In the genomic region with DNA sequence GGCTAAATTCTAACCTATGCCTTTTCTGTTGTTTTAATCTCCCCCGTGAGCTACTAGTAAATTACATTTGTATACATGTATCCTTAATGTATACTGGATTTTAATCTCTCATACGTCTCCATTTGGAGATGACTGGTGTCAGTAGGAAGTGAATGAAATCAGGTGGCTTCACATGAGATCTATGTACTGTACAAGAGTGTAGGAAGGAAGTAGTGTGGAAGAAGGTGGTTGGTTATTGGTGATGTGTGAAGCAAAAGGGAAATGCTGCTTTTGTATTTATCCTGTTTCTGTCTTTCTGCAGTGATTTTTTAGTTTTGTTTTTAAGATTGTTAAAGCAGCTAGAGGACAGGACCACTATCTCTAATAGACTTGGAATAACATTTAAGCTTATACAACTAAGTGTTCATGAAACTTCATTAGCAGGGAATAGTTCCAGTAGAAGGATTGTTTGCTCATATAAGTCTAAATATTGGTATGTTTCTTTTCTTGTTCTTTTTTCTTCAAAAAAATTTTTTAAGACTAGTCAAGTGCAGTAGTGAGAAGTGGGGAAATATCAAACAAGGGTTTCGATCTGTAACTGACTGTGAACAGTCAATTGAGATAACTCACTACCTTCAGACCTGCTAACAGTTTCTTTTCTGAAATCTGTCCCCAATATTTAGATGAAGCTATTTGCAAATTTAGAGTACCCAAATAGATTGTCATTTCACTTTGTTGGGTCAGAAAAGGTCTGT, we compare ENCODE assay signal across 11 cellular contexts. TPM values are rescaled to one million over a fixed set of nuclear protein-coding genes. Genes with fewer than 3 reads are reported as not detected.
A peak's percentile ranks its signal among the peaks of the same experiment; 100 is the strongest.
DNase-seq lines count a peak whose midpoint lies in the region; ATAC-seq and TF ChIP-seq lines count a peak whose summit lies in the region.
"Had no signal": no experiment of that assay in that cellular context is flagged by ENCODE, and none has a peak within 500 bp of the region (broad histone marks: within the 10 kb centered on the region; RNA-seq: fewer than 3 reads in every experiment).

No MANE protein-coding gene starts in this region.

- CTCF ChIA-PET in activated CD8-positive, alpha-beta T cell treated with anti-CD3 and anti-CD28 coated beads, Interleukin-2, amount 10 ng/mL, durations not matched to agents 7 days and 5 days (lab: Charles Lee): interaction anchor here (0.7 to 1.7 kb wide), 3 partner anchors 10 to 42 kb away, joined by 3 to 7 read pairs (median 3); no protein-coding TSS in a partner anchor
- CTCF ChIA-PET in activated CD8-positive, alpha-beta T cell treated with anti-CD3 and anti-CD28 coated beads for 36 hours (lab: Charles Lee): interaction anchor here (0.7 to 1.3 kb wide), 5 partner anchors 9 to 165 kb away, joined by 3 to 5 read pairs (median 3); no protein-coding TSS in a partner anchor

- peak overlapping the region; percentile 24 for H3K4me3 Mint-ChIP-seq in activated CD8-positive, alpha-beta T cell treated with anti-CD3 and anti-CD28 coated beads, Interleukin-2, amount 10 ng/mL, durations not matched to agents 7 days and 5 days
- H3K4me3 Mint-ChIP-seq in activated CD8-positive, alpha-beta T cell treated with anti-CD3 and anti-CD28 coated beads for 36 hours: no peak overlapping the region
- peak overlapping the region in 1 of 2 donors; percentile 7 for H3K4me3 Mint-ChIP-seq in effector memory CD8-positive, alpha-beta T cell
- peak overlapping the region in 1 of 2 donors; percentile 37 for H3K4me3 Mint-ChIP-seq in stimulated activated naive B cell treated with anti-CD40 and anti-IgM and Interleukin-4, amounts not matched to agents 10 μg/mL and 1 μg/mL and 100 μg/mL, for 72 hours

- H3K4me3 ChIP-seq in coronary artery: no peak overlapping the region
- H3K4me3 ChIP-seq: A549 had no signal

- intact Hi-C loops in activated CD8-positive, alpha-beta T cell treated with anti-CD3 and anti-CD28 coated beads for 36 hours (cut with micrococcal nuclease): no loop called here

- TF ChIP-seq CTCF in activated CD8-positive, alpha-beta T cell treated with anti-CD3 and anti-CD28 coated beads for 36 hours (IDR thresholded peaks at IDR 0.05): no peak
- no peak for TF ChIP-seq CTCF in coronary artery (IDR thresholded peaks at IDR 0.05)

- H3K9me3 Mint-ChIP-seq in activated CD8-positive, alpha-beta T cell treated with anti-CD3 and anti-CD28 coated beads, Interleukin-2, amount 10 ng/mL, durations not matched to agents 7 days and 5 days (ENCODE audit: insufficient read depth): no peaks in the 10 kb centered on the region
- no peaks in the 10 kb centered on the region for H3K9me3 Mint-ChIP-seq in activated CD8-positive, alpha-beta T cell treated with anti-CD3 and anti-CD28 coated beads for 36 hours
- H3K9me3 Mint-ChIP-seq in effector memory CD8-positive, alpha-beta T cell: no peaks in the 10 kb centered on the region
- no peaks in the 10 kb centered on the region for H3K9me3 Mint-ChIP-seq in stimulated activated naive B cell treated with anti-CD40 and anti-IgM and Interleukin-4, amounts not matched to agents 10 μg/mL and 1 μg/mL and 100 μg/mL, for 72 hours

- peak; percentile 82 for ATAC-seq in activated CD8-positive, alpha-beta T cell treated with anti-CD3 and anti-CD28 coated beads, Interleukin-2, amount 10 ng/mL, durations not matched to agents 7 days and 5 days
- ATAC-seq in activated CD8-positive, alpha-beta T cell treated with anti-CD3 and anti-CD28 coated beads for 36 hours: no peak
- peak; percentile 45 for ATAC-seq in HG03280 (IDR thresholded peaks at IDR 0.05; ENCODE audit: unreplicated experiment)
- peak; percentile 79 for ATAC-seq in effector memory CD8-positive, alpha-beta T cell (replicated peaks)
- peak; percentile 85 to 95 for ATAC-seq in stimulated activated naive B cell treated with anti-CD40 and anti-IgM and Interleukin-4, amounts not matched to agents 10 μg/mL and 1 μg/mL and 100 μg/mL, for 72 hours (replicated peaks)

- H3K27me3 Mint-ChIP-seq in activated CD8-positive, alpha-beta T cell treated with anti-CD3 and anti-CD28 coated beads, Interleukin-2, amount 10 ng/mL, durations not matched to agents 7 days and 5 days (ENCODE audit: low read depth): no peaks in the 10 kb centered on the region
- H3K27me3 Mint-ChIP-seq in activated CD8-positive, alpha-beta T cell treated with anti-CD3 and anti-CD28 coated beads for 36 hours: no peaks in the 10 kb centered on the region
- no peaks in the 10 kb centered on the region for H3K27me3 Mint-ChIP-seq in effector memory CD8-positive, alpha-beta T cell
- H3K27me3 Mint-ChIP-seq in stimulated activated naive B cell treated with anti-CD40 and anti-IgM and Interleukin-4, amounts not matched to agents 10 μg/mL and 1 μg/mL and 100 μg/mL, for 72 hours: no peaks in the 10 kb centered on the region

- DNase-seq in activated CD8-positive, alpha-beta T cell treated with anti-CD3 and anti-CD28 coated beads, Interleukin-2, amount 10 ng/mL, durations not matched to agents 7 days and 5 days: no peak
- no peak for DNase-seq in activated CD8-positive, alpha-beta T cell treated with anti-CD3 and anti-CD28 coated beads for 36 hours
- no peak for DNase-seq in effector memory CD8-positive, alpha-beta T cell
- no peak for DNase-seq in stimulated activated naive B cell treated with anti-CD40 and anti-IgM and Interleukin-4, amounts not matched to agents 10 μg/mL and 1 μg/mL and 100 μg/mL, for 72 hours
- DNase-seq in superior temporal gyrus (ENCODE audit: extremely low spot score) (no peak), coronary artery (ENCODE audit: low spot score) (no peak), amygdala (lab: John Stamatoyannopoulos, UW) (no peak)
- DNase-seq: NCI-H345, WERI-Rb-1 had no signal

- no peak overlapping the region for H3K27ac ChIP-seq in coronary artery
- H3K27ac ChIP-seq: A549, WERI-Rb-1 had no signal

- H3K36me3 Mint-ChIP-seq in activated CD8-positive, alpha-beta T cell treated with anti-CD3 and anti-CD28 coated beads, Interleukin-2, amount 10 ng/mL, durations not matched to agents 7 days and 5 days (ENCODE audit: low read depth): peaks cover 28% of the 10 kb centered on the region
- H3K36me3 Mint-ChIP-seq in activated CD8-positive, alpha-beta T cell treated with anti-CD3 and anti-CD28 coated beads for 36 hours (ENCODE audit: low read depth): peaks cover 14% of the 10 kb centered on the region
- H3K36me3 Mint-ChIP-seq in effector memory CD8-positive, alpha-beta T cell (ENCODE audit: insufficient read depth): peaks cover 39% of the 10 kb centered on the region
- peaks cover 25 to 32% of the 10 kb centered on the region in 2 donors for H3K36me3 Mint-ChIP-seq in stimulated activated naive B cell treated with anti-CD40 and anti-IgM and Interleukin-4, amounts not matched to agents 10 μg/mL and 1 μg/mL and 100 μg/mL, for 72 hours

- H3K4me1 Mint-ChIP-seq in activated CD8-positive, alpha-beta T cell treated with anti-CD3 and anti-CD28 coated beads, Interleukin-2, amount 10 ng/mL, durations not matched to agents 7 days and 5 days (ENCODE audit: low read depth): peaks cover 29% of the 10 kb centered on the region
- H3K4me1 Mint-ChIP-seq in activated CD8-positive, alpha-beta T cell treated with anti-CD3 and anti-CD28 coated beads for 36 hours (ENCODE audit: low read depth): peaks cover 34% of the 10 kb centered on the region
- peaks cover 24 to 43% of the 10 kb centered on the region in 2 donors for H3K4me1 Mint-ChIP-seq in effector memory CD8-positive, alpha-beta T cell (ENCODE audit: low read depth in 2 of 2)
- H3K4me1 Mint-ChIP-seq in stimulated activated naive B cell treated with anti-CD40 and anti-IgM and Interleukin-4, amounts not matched to agents 10 μg/mL and 1 μg/mL and 100 μg/mL, for 72 hours: peaks cover 40 to 74% of the 10 kb centered on the region in 2 donors

- H3K27ac Mint-ChIP-seq in activated CD8-positive, alpha-beta T cell treated with anti-CD3 and anti-CD28 coated beads, Interleukin-2, amount 10 ng/mL, durations not matched to agents 7 days and 5 days: peak overlapping the region; percentile 73
- no peak overlapping the region for H3K27ac Mint-ChIP-seq in activated CD8-positive, alpha-beta T cell treated with anti-CD3 and anti-CD28 coated beads for 36 hours
- peak overlapping the region; percentile 5 to 34 for H3K27ac Mint-ChIP-seq in effector memory CD8-positive, alpha-beta T cell
- peak overlapping the region; percentile 86 for H3K27ac Mint-ChIP-seq in stimulated activated naive B cell treated with anti-CD40 and anti-IgM and Interleukin-4, amounts not matched to agents 10 μg/mL and 1 μg/mL and 100 μg/mL, for 72 hours

- POLR2A ChIA-PET in activated CD8-positive, alpha-beta T cell treated with anti-CD3 and anti-CD28 coated beads, Interleukin-2, amount 10 ng/mL, durations not matched to agents 7 days and 5 days (lab: Charles Lee): interaction anchor here (0.7 kb wide), 1 partner anchor 18 kb away, joined by 3 read pairs; no protein-coding TSS in a partner anchor
- POLR2A ChIA-PET in activated CD8-positive, alpha-beta T cell treated with anti-CD3 and anti-CD28 coated beads for 36 hours (lab: Charles Lee): interaction anchor here (0.9 to 1.2 kb wide), 3 partner anchors 8 to 18 kb away, joined by 4 to 5 read pairs (median 4); a partner anchor contains a TSS

RNA-seq across cellular contexts. Expression of a gene that starts 15.3 kb away (rescaled TPM):
- total RNA-seq in activated CD8-positive, alpha-beta T cell treated with anti-CD3 and anti-CD28 coated beads, Interleukin-2, amount 10 ng/mL, durations not matched to agents 7 days and 5 days: 100 to 1,000 TPM; 109 to 124 TPM
- 10 to 100 TPM; 75.6 to 80.1 TPM for total RNA-seq in activated CD8-positive, alpha-beta T cell treated with anti-CD3 and anti-CD28 coated beads for 36 hours

RNA-seq across cellular contexts. Expression of a gene that starts 17.5 kb away (rescaled TPM):
- 10 to 100 TPM; 78.7 to 80.9 TPM for total RNA-seq in activated CD8-positive, alpha-beta T cell treated with anti-CD3 and anti-CD28 coated beads, Interleukin-2, amount 10 ng/mL, durations not matched to agents 7 days and 5 days
- 10 to 100 TPM; 88.3 to 99.4 TPM for total RNA-seq in activated CD8-positive, alpha-beta T cell treated with anti-CD3 and anti-CD28 coated beads for 36 hours

RNA-seq across cellular contexts. Expression of a gene that starts 40.4 kb away (rescaled TPM):
- under 1 TPM; 0.47 to 0.58 TPM for total RNA-seq in activated CD8-positive, alpha-beta T cell treated with anti-CD3 and anti-CD28 coated beads, Interleukin-2, amount 10 ng/mL, durations not matched to agents 7 days and 5 days
- total RNA-seq in activated CD8-positive, alpha-beta T cell treated with anti-CD3 and anti-CD28 coated beads for 36 hours: 1 to 10 TPM; 1.6 to 1.8 TPM

RNA-seq across cellular contexts. Expression of a gene that starts 51.7 kb away (rescaled TPM):
- total RNA-seq in activated CD8-positive, alpha-beta T cell treated with anti-CD3 and anti-CD28 coated beads, Interleukin-2, amount 10 ng/mL, durations not matched to agents 7 days and 5 days: 100 to 1,000 TPM; 378 to 386 TPM
- total RNA-seq in activated CD8-positive, alpha-beta T cell treated with anti-CD3 and anti-CD28 coated beads for 36 hours: 100 to 1,000 TPM; 223 to 227 TPM
